ENCODE assay signal across 8 cellular contexts in genomic region chr7:25602730-25603426, GRCh38.
A peak's percentile ranks its signal among the peaks of the same experiment; 100 is the strongest.
DNase-seq lines count a peak whose midpoint lies in the region; ATAC-seq and TF ChIP-seq lines count a peak whose summit lies in the region.
"Not testable (repeated sequence)": the region's sequence is repeated elsewhere in the genome, so short reads cannot be mapped to it uniquely, and the experiment has no call there.

No MANE protein-coding gene starts in this region.

- DNase-seq in H9; NT2/D1 (ENCODE audit: low read depth, low spot score); activated CD8-positive, alpha-beta memory T cell treated with anti-CD3 and anti-CD28 coated beads, Interleukin-2, amount 10 ng/mL, durations not matched to agents 7 days and 5 days; mammary epithelial cell; glutamatergic neuron; lower lobe of right lung; sigmoid colon; vagina (ENCODE audit: extremely low spot score in 2 of 2): not testable (repeated sequence)

- H2AFZ ChIP-seq in H9 (ENCODE audit: low read length); mammary epithelial cell (ENCODE audit: low read depth, low read length): not testable (repeated sequence)

- H3K56ac ChIP-seq in H9 (ENCODE audit: insufficient read length, low read depth, low read length): not testable (repeated sequence)

- not testable (repeated sequence) for H3K14ac ChIP-seq in H9 (ENCODE audit: insufficient read depth, low read length)

- H2BK15ac ChIP-seq in H9 (ENCODE audit: low read depth, low read length): not testable (repeated sequence)

- H3K23me2 ChIP-seq in H9 (ENCODE audit: insufficient read length, low read depth, low read length, poor library complexity, severe bottlenecking): not testable (repeated sequence)

- H3K27ac ChIP-seq in H9 (ENCODE audit: insufficient read length, low read depth, low read length); mammary epithelial cell (ENCODE audit: insufficient read depth, low read depth, low read length); lower lobe of right lung; sigmoid colon; vagina: not testable (repeated sequence)

- not testable (repeated sequence) for H3K27me3 ChIP-seq in H9 (ENCODE audit: insufficient read depth, low read length); NT2/D1 (ENCODE audit: insufficient read depth, insufficient read length); mammary epithelial cell (ENCODE audit: insufficient read depth, low read length); lower lobe of right lung (ENCODE audit: low read depth); sigmoid colon; vagina

- TF ChIP-seq EP300 in sigmoid colon (IDR thresholded peaks at IDR 0.05): not testable (repeated sequence)

- TF ChIP-seq POLR2A in sigmoid colon (IDR thresholded peaks at IDR 0.05); vagina (IDR thresholded peaks at IDR 0.05): not testable (repeated sequence)

- H4K5ac ChIP-seq in H9 (ENCODE audit: insufficient read length, low read depth, low read length): not testable (repeated sequence)

- BruUV-seq in mammary epithelial cell (replicated peaks; lab: Mats Ljungman, UMichigan): not testable (repeated sequence)

- in situ Hi-C loops in mammary epithelial cell (cut with MboI; ENCODE audit: low sequenced_read_pairs in 2 of 2): not testable (repeated sequence)

- ATAC-seq in activated CD8-positive, alpha-beta memory T cell treated with anti-CD3 and anti-CD28 coated beads, Interleukin-2, amount 10 ng/mL, durations not matched to agents 7 days and 5 days; lower lobe of right lung: not testable (repeated sequence)

- peak overlapping the region in 2 of 3 experiments; percentile 92 to 97; a peak in 4 of 7 replicates for H3K27ac Mint-ChIP-seq in H9
- not testable (repeated sequence) for H3K27ac Mint-ChIP-seq in activated CD8-positive, alpha-beta memory T cell treated with anti-CD3 and anti-CD28 coated beads, Interleukin-2, amount 10 ng/mL, durations not matched to agents 7 days and 5 days; glutamatergic neuron (ENCODE audit: unreplicated experiment)

- dilution Hi-C loops in mammary epithelial cell (cut with HindIII; ENCODE audit: low sequenced_read_pairs): not testable (repeated sequence)

- H3K4me1 Mint-ChIP-seq in H9; activated CD8-positive, alpha-beta memory T cell treated with anti-CD3 and anti-CD28 coated beads, Interleukin-2, amount 10 ng/mL, durations not matched to agents 7 days and 5 days; glutamatergic neuron (ENCODE audit: low read depth, unreplicated experiment): not testable (repeated sequence)

- not testable (repeated sequence) for H3K79me2 ChIP-seq in H9 (ENCODE audit: insufficient read depth, low read length); mammary epithelial cell (ENCODE audit: insufficient read depth, low read length)

- H2BK20ac ChIP-seq in H9 (ENCODE audit: low read depth, low read length, poor library complexity, severe bottlenecking): not testable (repeated sequence)

- not testable (repeated sequence) for H3K4me1 ChIP-seq in H9 (ENCODE audit: insufficient read depth, low read length); NT2/D1 (ENCODE audit: insufficient read depth, insufficient read length); mammary epithelial cell (ENCODE audit: insufficient read depth, low read length); lower lobe of right lung; sigmoid colon; vagina

- not testable (repeated sequence) for H2BK5ac ChIP-seq in H9 (ENCODE audit: insufficient read length, low read length)

- not testable (repeated sequence) for H4K91ac ChIP-seq in H9 (ENCODE audit: insufficient read length, low read depth, low read length)

- H3K4me3 ChIP-seq in NT2/D1 (ENCODE audit: insufficient read length, low read depth) (peak overlapping the region; percentile 26), mammary epithelial cell (replicated peaks in 1 of 3; ENCODE audit: insufficient read depth in 1 of 3, low read depth in 2 of 3, low read length in 3 of 3) (peak overlapping the region; percentile 17 to 39 (median 32)), lower lobe of right lung (peak overlapping the region; percentile 45), sigmoid colon (peak overlapping the region; percentile 10 to 33 (median 28)), vagina (peak overlapping the region; percentile 13)

- H4K20me1 ChIP-seq in H9 (ENCODE audit: control insufficient read depth, insufficient read depth, insufficient read length); mammary epithelial cell (ENCODE audit: insufficient read depth, low read length): not testable (repeated sequence)

- H4K8ac ChIP-seq in H9 (replicated peaks; ENCODE audit: insufficient read length, low read depth, low read length): not testable (repeated sequence)

- intact Hi-C loops in mammary epithelial cell (cut with micrococcal nuclease); lower lobe of right lung (cut with DNase I); sigmoid colon (cut with DNase I); vagina (cut with DNase I): not testable (repeated sequence)

- not testable (repeated sequence) for H3K9me3 ChIP-seq in H9 (ENCODE audit: control insufficient read depth, low read depth, low read length); NT2/D1 (ENCODE audit: insufficient read depth, low read length); mammary epithelial cell (replicated peaks; ENCODE audit: insufficient read depth, low read length); lower lobe of right lung; sigmoid colon; vagina

- WGBS in H9 (ENCODE audit: extremely low coverage, insufficient read length, low lambda C conversion rate): no CpG with 5 or more reads among the region's 30 CpGs
- 30% methylated on average over 26 of the region's 30 CpGs for WGBS in mammary epithelial cell (ENCODE audit: low coverage, missing lambda C conversion rate)
- 11 to 21% methylated on average over 26 to 27 of the region's 30 CpGs for WGBS in sigmoid colon, 2 donors

- H3K4me2 ChIP-seq in H9 (ENCODE audit: insufficient read depth, insufficient read length, low read length): not testable (repeated sequence)
- H3K4me2 ChIP-seq in mammary epithelial cell (ENCODE audit: insufficient read depth, low read depth, low read length): peak overlapping the region; percentile 54

- not testable (repeated sequence) for H3K79me1 ChIP-seq in H9 (ENCODE audit: insufficient read depth, low read depth, low read length, poor library complexity, severe bottlenecking)

- CTCF ChIA-PET in activated CD8-positive, alpha-beta memory T cell treated with anti-CD3 and anti-CD28 coated beads, Interleukin-2, amount 10 ng/mL, durations not matched to agents 7 days and 5 days (lab: Charles Lee); mammary epithelial cell (lab: Charles Lee; ENCODE audit: low non-redundant PET): not testable (repeated sequence)

- H3K36me3 ChIP-seq in NT2/D1 (ENCODE audit: insufficient read depth, insufficient read length, low read length); mammary epithelial cell (ENCODE audit: insufficient read depth, low read length); lower lobe of right lung; sigmoid colon; vagina: not testable (repeated sequence)

- H3K36me3 Mint-ChIP-seq in H9 (ENCODE audit: insufficient read depth in 1 of 3, low read depth in 3 of 3); activated CD8-positive, alpha-beta memory T cell treated with anti-CD3 and anti-CD28 coated beads, Interleukin-2, amount 10 ng/mL, durations not matched to agents 7 days and 5 days; glutamatergic neuron (ENCODE audit: unreplicated experiment): not testable (repeated sequence)

- not testable (repeated sequence) for H3K4ac ChIP-seq in H9 (ENCODE audit: low read depth, low read length)

- H3T11ph ChIP-seq in H9 (ENCODE audit: low read length): not testable (repeated sequence)

- peak overlapping the region; percentile 77 to 82 for H3K4me3 Mint-ChIP-seq in H9
- H3K4me3 Mint-ChIP-seq in activated CD8-positive, alpha-beta memory T cell treated with anti-CD3 and anti-CD28 coated beads, Interleukin-2, amount 10 ng/mL, durations not matched to agents 7 days and 5 days: peak overlapping the region; percentile 36
- H3K4me3 Mint-ChIP-seq in glutamatergic neuron (ENCODE audit: unreplicated experiment): peak overlapping the region; percentile 70

- not testable (repeated sequence) for TF ChIP-seq CTCF in H9 (conservative IDR thresholded peaks at IDR 0.05); mammary epithelial cell (conservative IDR thresholded peaks at IDR 0.05 in 1 of 2, IDR thresholded peaks at IDR 0.05 in 1 of 2; ENCODE audit: extremely low read depth in 1 of 2, insufficient read depth in 1 of 2, low read depth in 1 of 2, low read length in 2 of 2); glutamatergic neuron (IDR thresholded peaks at IDR 0.05; ENCODE audit: partially characterized antibody, unreplicated experiment); lower lobe of right lung (IDR thresholded peaks at IDR 0.05); sigmoid colon (IDR thresholded peaks at IDR 0.05); vagina (IDR thresholded peaks at IDR 0.05)

- not testable (repeated sequence) for H3K9ac ChIP-seq in H9 (ENCODE audit: extremely low read depth, insufficient read length, low read length); NT2/D1 (ENCODE audit: insufficient read length, low read depth); mammary epithelial cell (ENCODE audit: insufficient read depth, low read length)

- not testable (repeated sequence) for H2BK12ac ChIP-seq in H9 (ENCODE audit: insufficient read length, low read depth, low read length)

- H3K27me3 Mint-ChIP-seq in H9 (ENCODE audit: low read depth); glutamatergic neuron (ENCODE audit: unreplicated experiment): not testable (repeated sequence)
- H3K27me3 Mint-ChIP-seq in activated CD8-positive, alpha-beta memory T cell treated with anti-CD3 and anti-CD28 coated beads, Interleukin-2, amount 10 ng/mL, durations not matched to agents 7 days and 5 days: peaks cover 21% of the 10 kb centered on the region

- not testable (repeated sequence) for H3K9me3 Mint-ChIP-seq in H9; activated CD8-positive, alpha-beta memory T cell treated with anti-CD3 and anti-CD28 coated beads, Interleukin-2, amount 10 ng/mL, durations not matched to agents 7 days and 5 days (ENCODE audit: low read depth); glutamatergic neuron (ENCODE audit: unreplicated experiment)

- H3K18ac ChIP-seq in H9 (ENCODE audit: insufficient read length, low read depth, low read length): not testable (repeated sequence)

- H2BK120ac ChIP-seq in H9 (ENCODE audit: low read depth, low read length, poor library complexity, severe bottlenecking): not testable (repeated sequence)

- not testable (repeated sequence) for H3K23ac ChIP-seq in H9 (ENCODE audit: insufficient read length, low read depth, low read length)

- H2AK5ac ChIP-seq in H9 (ENCODE audit: insufficient read length, low read length): not testable (repeated sequence)
